31 cellular contexts compared by ENCODE assay signal in the genomic region with DNA sequence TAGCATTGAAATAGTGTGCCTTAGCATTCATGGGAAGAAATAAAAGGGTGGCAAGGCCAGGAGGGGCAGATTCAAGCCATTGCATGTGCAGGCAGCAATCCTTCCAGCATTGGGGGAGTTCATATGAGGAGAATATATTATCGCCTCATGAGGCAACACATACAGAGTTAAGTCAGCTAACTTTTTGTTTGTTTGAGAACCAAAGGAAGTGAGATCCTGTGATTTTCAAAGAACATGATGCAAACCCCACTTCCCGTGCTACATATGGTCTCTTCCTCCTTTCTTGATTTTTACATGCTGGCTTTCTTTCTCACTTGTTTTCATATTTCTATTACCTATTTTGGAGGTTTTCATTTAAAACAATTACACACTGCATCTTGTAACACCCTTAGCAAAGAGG.
DNase-seq lines count a peak whose midpoint lies in the region; ATAC-seq and TF ChIP-seq lines count a peak whose summit lies in the region.
"Had no signal": no experiment of that assay in that cellular context is flagged by ENCODE, and none has a peak within 500 bp of the region (broad histone marks: within the 10 kb centered on the region; RNA-seq: fewer than 3 reads in every experiment).

No MANE protein-coding gene starts in this region.

- H3K4me3 Mint-ChIP-seq in GM23338 = no peak overlapping the region
- H3K4me3 Mint-ChIP-seq in activated T-helper 17 cell treated with anti-CD3 and anti-CD28 coated beads, Interleukin-2, amount 50 U/mL, for 72 hours = peak overlapping the region; percentile 52
- H3K4me3 Mint-ChIP-seq: activated CD4-positive, alpha-beta T cell treated with anti-CD3 and anti-CD28 coated beads, Interleukin-2, amount 10 ng/mL, durations not matched to agents 24 days and 14 days; brain; HFFc6; natural killer cell treated with Interleukin-12 subunit alpha and Interleukin-12 subunit beta and Interleukin-15 and Interleukin-18, amount 100 ng/mL, for 72 hours had no signal

- no peak for TF ChIP-seq POLR2A in tibial nerve (IDR thresholded peaks at IDR 0.05)

- H3K4me2 ChIP-seq in GM23338 = no peak overlapping the region

- peak; percentile 44 for ATAC-seq in Right ventricle myocardium inferior
- ATAC-seq in left cardiac atrium = no peak
- ATAC-seq in GM23338 = no peak
- peak; percentile 54 for ATAC-seq in activated T-helper 17 cell treated with anti-CD3 and anti-CD28 coated beads, Interleukin-2, amount 50 U/mL, for 72 hours (replicated peaks)
- no peak for ATAC-seq in left lung
- ATAC-seq: lower lobe of right lung; natural killer cell treated with Interleukin-12 subunit alpha and Interleukin-12 subunit beta and Interleukin-15 and Interleukin-18, amount 100 ng/mL, for 72 hours had no signal

- H3K36me3 ChIP-seq in GM23338 (ENCODE audit: insufficient read depth) = no peaks in the 10 kb centered on the region; the same call in 1 of the 2 replicates
- no peaks in the 10 kb centered on the region for H3K36me3 ChIP-seq in tibial nerve
- H3K36me3 ChIP-seq in left lung = no peaks in the 10 kb centered on the region
- H3K36me3 ChIP-seq: heart right ventricle, lower lobe of right lung, Peyer's patch, prostate gland, sigmoid colon had no signal

- peaks cover 2% of the 10 kb centered on the region for H3K27me3 Mint-ChIP-seq in GM23338 (ENCODE audit: insufficient read depth, low read depth, poor library complexity)
- no peaks in the 10 kb centered on the region for H3K27me3 Mint-ChIP-seq in activated T-helper 17 cell treated with anti-CD3 and anti-CD28 coated beads, Interleukin-2, amount 50 U/mL, for 72 hours
- H3K27me3 Mint-ChIP-seq: activated CD4-positive, alpha-beta T cell treated with anti-CD3 and anti-CD28 coated beads, Interleukin-2, amount 10 ng/mL, durations not matched to agents 24 days and 14 days; natural killer cell treated with Interleukin-12 subunit alpha and Interleukin-12 subunit beta and Interleukin-15 and Interleukin-18, amount 100 ng/mL, for 72 hours had no signal

- H3K27me3 ChIP-seq in GM23338 (ENCODE audit: insufficient read depth) = no peaks in the 10 kb centered on the region
- H3K27me3 ChIP-seq in tibial nerve = no peaks in the 10 kb centered on the region
- H3K27me3 ChIP-seq in left lung = no peaks in the 10 kb centered on the region
- H3K27me3 ChIP-seq: Peyer's patch, sigmoid colon had no signal

- peak overlapping the region; percentile 77; the same call in 1 of the 2 replicates for H2AFZ ChIP-seq in GM23338

- no peaks in the 10 kb centered on the region; the same call in 1 of the 2 replicates for H3K4me1 ChIP-seq in GM23338 (ENCODE audit: insufficient read depth)
- no peaks in the 10 kb centered on the region for H3K4me1 ChIP-seq in tibial nerve
- no peaks in the 10 kb centered on the region for H3K4me1 ChIP-seq in left lung
- H3K4me1 ChIP-seq: lower lobe of right lung, Peyer's patch, prostate gland, sigmoid colon had no signal

- no peak overlapping the region for H3K4me3 ChIP-seq in GM23338
- no peak overlapping the region for H3K4me3 ChIP-seq in tibial nerve
- H3K4me3 ChIP-seq in left lung = no peak overlapping the region
- H3K4me3 ChIP-seq: dorsolateral prefrontal cortex, heart right ventricle, lower lobe of right lung, Peyer's patch, prostate gland, sigmoid colon had no signal

- H4K20me1 ChIP-seq in GM23338 (replicated peaks; ENCODE audit: insufficient read depth) = no peaks in the 10 kb centered on the region

- H3K79me2 ChIP-seq in GM23338 (replicated peaks; ENCODE audit: insufficient read depth) = no peaks in the 10 kb centered on the region

- no peak for DNase-seq in Right ventricle myocardium inferior (ENCODE audit: missing footprints)
- DNase-seq in left cardiac atrium = no peak
- no peak for DNase-seq in GM23338 (ENCODE audit: low spot score)
- peak in 1 of 2 donors; percentile 18 for DNase-seq in tibial nerve (ENCODE audit: low spot score in 2 of 2)
- no peak for DNase-seq in DMS53 treated with DMSO at 0.1 percent for 48 hours (lab: John Stamatoyannopoulos, UW; ENCODE audit: unreplicated experiment)
- DNase-seq in left lung = no peak
- DNase-seq: activated CD4-positive, alpha-beta T cell treated with anti-CD3 and anti-CD28 coated beads, Interleukin-2, amount 10 ng/mL, durations not matched to agents 24 days and 14 days; cerebellar nuclear complex; dorsolateral prefrontal cortex; heart right ventricle; HFFc6; kidney glomerular epithelial cell; lower lobe of right lung; NCI-H1048; NCI-H446; NCI-H748 treated with DMSO at 0.1 percent for 48 hours; occipital lobe; Peyer's patch; SHP77 treated with DMSO at 0.1 percent for 48 hours; sigmoid colon; stimulated activated CD4-positive, alpha-beta T cell treated with anti-CD3 and anti-CD28 coated beads, Interleukin-12 subunit alpha, Interleukin-12 subunit beta, amount 100 ng/mL, for 4 hours; stimulated activated CD4-positive, alpha-beta T cell treated with anti-CD3 and anti-CD28 coated beads, Interleukin-2, amount 100 ng/mL, for 48 hours; T-helper 9 cell; trophoblast cell had no signal

- intact Hi-C loops in Right ventricle myocardium inferior (cut with DNase I) = no loop called here
- intact Hi-C loops in left cardiac atrium (cut with DNase I) = no loop called here
- intact Hi-C loops in left lung (cut with DNase I) = no loop called here

- H3K9me3 ChIP-seq in tibial nerve (no peaks in the 10 kb centered on the region), left lung (no peaks in the 10 kb centered on the region)
- H3K9me3 ChIP-seq: lower lobe of right lung, Peyer's patch, prostate gland, sigmoid colon had no signal

- 58 to 73% methylated on average over 2 of the region's 2 CpGs for WGBS in tibial nerve, 2 donors

- no peak overlapping the region for H3K27ac Mint-ChIP-seq in GM23338
- H3K27ac Mint-ChIP-seq in activated T-helper 17 cell treated with anti-CD3 and anti-CD28 coated beads, Interleukin-2, amount 50 U/mL, for 72 hours = peak overlapping the region; percentile 33
- H3K27ac Mint-ChIP-seq: activated CD4-positive, alpha-beta T cell treated with anti-CD3 and anti-CD28 coated beads, Interleukin-2, amount 10 ng/mL, durations not matched to agents 24 days and 14 days; activated T-helper 2 cell treated with anti-CD3 and anti-CD28 coated beads, Interferon-gamma antibody, Interleukin-2, Interleukin-4, amounts not matched to agents 10 μg/mL and 5 μg/mL and 100 μg/mL, durations not matched to agents 14 hours and 24 hours and 36 hours; brain; HFFc6; IgD-negative memory B cell; natural killer cell treated with Interleukin-12 subunit alpha and Interleukin-12 subunit beta and Interleukin-15 and Interleukin-18, amount 100 ng/mL, for 72 hours had no signal

- H3F3A ChIP-seq in GM23338 (replicated peaks; ENCODE audit: low read depth) = no peaks in the 10 kb centered on the region

- H3K27ac ChIP-seq in GM23338 (ENCODE audit: low read depth) (no peak overlapping the region), tibial nerve (no peak overlapping the region), left lung (no peak overlapping the region)
- H3K27ac ChIP-seq: dorsolateral prefrontal cortex, heart right ventricle, lower lobe of right lung, Peyer's patch, prostate gland, sigmoid colon had no signal

- H3K9me2 ChIP-seq in GM23338 (ENCODE audit: insufficient read depth) = no peaks in the 10 kb centered on the region

- peak; percentile 35 to 55 for TF ChIP-seq EP300 in tibial nerve (IDR thresholded peaks at IDR 0.05)

- TF ChIP-seq CTCF in GM23338 (conservative IDR thresholded peaks at IDR 0.05; ENCODE audit: low read depth in 2 of 2) (no peak), tibial nerve (IDR thresholded peaks at IDR 0.05) (no peak), left lung (IDR thresholded peaks at IDR 0.05) (no peak)

- H3K9me3 Mint-ChIP-seq in GM23338 = no peaks in the 10 kb centered on the region; the same call in 2 of the 3 replicates
- H3K9me3 Mint-ChIP-seq in activated T-helper 17 cell treated with anti-CD3 and anti-CD28 coated beads, Interleukin-2, amount 50 U/mL, for 72 hours = peaks cover 4% of the 10 kb centered on the region

- 0 out of 3 replicates have a peak, but pooled peaks cover 2% of the 10 kb centered on the region for H3K4me1 Mint-ChIP-seq in GM23338
- H3K4me1 Mint-ChIP-seq in activated T-helper 17 cell treated with anti-CD3 and anti-CD28 coated beads, Interleukin-2, amount 50 U/mL, for 72 hours = peaks cover 29% of the 10 kb centered on the region
- H3K4me1 Mint-ChIP-seq: brain had no signal

- H3K36me3 Mint-ChIP-seq in GM23338 (ENCODE audit: low read depth) = no peaks in the 10 kb centered on the region
- H3K36me3 Mint-ChIP-seq in activated T-helper 17 cell treated with anti-CD3 and anti-CD28 coated beads, Interleukin-2, amount 50 U/mL, for 72 hours (ENCODE audit: low read depth) = no peaks in the 10 kb centered on the region
- H3K36me3 Mint-ChIP-seq: brain; CD14-positive monocyte; IgD-negative memory B cell; natural killer cell treated with Interleukin-12 subunit alpha and Interleukin-12 subunit beta and Interleukin-15 and Interleukin-18, amount 100 ng/mL, for 72 hours had no signal

TF ChIP-seq in GM23338, 12 proteins besides CTCF, POLR2A, EP300 and RAD21 (continues in another document):
- TF ChIP-seq EZH2phosphoT487 (IDR thresholded peaks at IDR 0.05; ENCODE audit: unreplicated experiment) (no peak), POLR2AphosphoS5 (IDR thresholded peaks at IDR 0.05; ENCODE audit: low read depth) (no peak), NANOG (IDR thresholded peaks at IDR 0.05; ENCODE audit: borderline replicate concordance) (no peak), CREB1 (CRISPR knock-in tag; IDR thresholded peaks at IDR 0.05; ENCODE audit: low read depth) (no peak), ZNF331 (CRISPR knock-in tag; IDR thresholded peaks at IDR 0.05; ENCODE audit: low read depth) (no peak), EZH2 (IDR thresholded peaks at IDR 0.05; ENCODE audit: low read depth, unreplicated experiment) (no peak)
- TF ChIP-seq, protein P1, sequence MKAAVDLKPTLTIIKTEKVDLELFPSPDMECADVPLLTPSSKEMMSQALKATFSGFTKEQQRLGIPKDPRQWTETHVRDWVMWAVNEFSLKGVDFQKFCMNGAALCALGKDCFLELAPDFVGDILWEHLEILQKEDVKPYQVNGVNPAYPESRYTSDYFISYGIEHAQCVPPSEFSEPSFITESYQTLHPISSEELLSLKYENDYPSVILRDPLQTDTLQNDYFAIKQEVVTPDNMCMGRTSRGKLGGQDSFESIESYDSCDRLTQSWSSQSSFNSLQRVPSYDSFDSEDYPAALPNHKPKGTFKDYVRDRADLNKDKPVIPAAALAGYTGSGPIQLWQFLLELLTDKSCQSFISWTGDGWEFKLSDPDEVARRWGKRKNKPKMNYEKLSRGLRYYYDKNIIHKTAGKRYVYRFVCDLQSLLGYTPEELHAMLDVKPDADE (IDR thresholded peaks at IDR 0.05) = no peak

Comparison
In these comparisons a context has a peak if more than half of its experiments do, and no peak if none do; other contexts are left out.
1. ATAC-seq: peak in Right ventricle myocardium inferior (single experiment) and activated T-helper 17 cell treated with anti-CD3 and anti-CD28 coated beads, Interleukin-2, amount 50 U/mL, for 72 hours (single experiment); none in left cardiac atrium (0 of 2), GM23338 (single experiment) and left lung (single experiment).